Comparison of ENCODE assay signal across 10 cellular contexts in genomic region chr5:176700239-176700847, GRCh38.
A peak's percentile ranks its signal among the peaks of the same experiment; 100 is the strongest.
DNase-seq lines count a peak whose midpoint lies in the region; ATAC-seq and TF ChIP-seq lines count a peak whose summit lies in the region.
"Had no signal": no experiment of that assay in that cellular context is flagged by ENCODE, and none has a peak within 500 bp of the region (broad histone marks: within the 10 kb centered on the region; RNA-seq: fewer than 3 reads in every experiment).

No MANE protein-coding gene starts in this region.

- DNase-seq in AG10803 (ENCODE audit: low read depth), result no peak
- DNase-seq in GM12864 (ENCODE audit: low read depth), result no peak
- peak; percentile 71 for DNase-seq in iPS-NIHi7 (ENCODE audit: extremely low spot score)

- H3K4me3 ChIP-seq in AG10803 (ENCODE audit: low read length), result no peak overlapping the region
- H3K4me3 ChIP-seq in GM12864 (ENCODE audit: low read depth, low read length), result no peak overlapping the region
- H3K4me3 ChIP-seq: SK-N-MC had no signal

- TF ChIP-seq CTCF in AG10803 (conservative IDR thresholded peaks at IDR 0.05; ENCODE audit: low read length) (peak; percentile 15; the same call in 1 of the 2 replicates), GM12864 (IDR thresholded peaks at IDR 0.05; ENCODE audit: low read depth, low read length, missing control alignments) (peak; percentile 32)

- ATAC-seq in SK-N-SH treated with all-trans-retinoic acid at 6 μM for 48 hours (peak; percentile 68), HG02973 (IDR thresholded peaks at IDR 0.05; ENCODE audit: unreplicated experiment) (no peak), GM19467 (IDR thresholded peaks at IDR 0.05; ENCODE audit: unreplicated experiment) (no peak), HG03469 (IDR thresholded peaks at IDR 0.05; ENCODE audit: unreplicated experiment) (no peak), GM19324 (IDR thresholded peaks at IDR 0.05; ENCODE audit: low FRiP score, unreplicated experiment) (no peak)
- ATAC-seq: left lobe of liver had no signal

TF ChIP-seq in SK-N-SH treated with all-trans-retinoic acid at 6 μM for 48 hours, 23 proteins besides CTCF, POLR2A, EP300 and RAD21:
- TF ChIP-seq CSRNP3 (CRISPR knock-in tag; IDR thresholded peaks at IDR 0.05) (no peak), OSR1 (CRISPR knock-in tag; IDR thresholded peaks at IDR 0.05) (no peak), ZNF565 (CRISPR knock-in tag; conservative IDR thresholded peaks at IDR 0.05; ENCODE audit: low read depth) (no peak), CREB5 (CRISPR knock-in tag; IDR thresholded peaks at IDR 0.05; ENCODE audit: low read depth) (no peak), ZNF70 (CRISPR knock-in tag; IDR thresholded peaks at IDR 0.05) (no peak), BACH2 (CRISPR knock-in tag; IDR thresholded peaks at IDR 0.05; ENCODE audit: borderline replicate concordance) (no peak), ZFP30 (CRISPR knock-in tag; IDR thresholded peaks at IDR 0.05) (no peak), ZNF8 (CRISPR knock-in tag; IDR thresholded peaks at IDR 0.05) (no peak), TCF4 (CRISPR knock-in tag; IDR thresholded peaks at IDR 0.05; ENCODE audit: borderline replicate concordance) (no peak), POU6F1 (CRISPR knock-in tag; IDR thresholded peaks at IDR 0.05; ENCODE audit: borderline replicate concordance, low read depth) (no peak)
